Comparison of ENCODE assay signal across 14 cellular contexts in genomic region chr3:13019706-13020105, GRCh38. TPM values are rescaled to one million over a fixed set of nuclear protein-coding genes. Genes with fewer than 3 reads are reported as not detected.
A peak's percentile ranks its signal among the peaks of the same experiment; 100 is the strongest.
DNase-seq lines count a peak whose midpoint lies in the region; ATAC-seq and TF ChIP-seq lines count a peak whose summit lies in the region.
"Had no signal": no experiment of that assay in that cellular context is flagged by ENCODE, and none has a peak within 500 bp of the region (broad histone marks: within the 10 kb centered on the region; RNA-seq: fewer than 3 reads in every experiment).

No MANE protein-coding gene starts in this region.

- H3K4me3 Mint-ChIP-seq in glutamatergic neuron (ENCODE audit: unreplicated experiment) = peak overlapping the region; percentile 97
- H3K4me3 Mint-ChIP-seq: activated T-cell treated with anti-CD3 and anti-CD28 coated beads, Interleukin-2, amount 50 U/mL, for 72 hours had no signal

- H3K9ac ChIP-seq in NT2/D1 (ENCODE audit: insufficient read length, low read depth) = peak overlapping the region; percentile 68

- TF ChIP-seq POLR2A in gastrocnemius medialis (IDR thresholded peaks at IDR 0.05) = peak in 1 of 2 donors; percentile 15

- no peaks in the 10 kb centered on the region for H3K36me3 Mint-ChIP-seq in glutamatergic neuron (ENCODE audit: unreplicated experiment)

- in situ Hi-C loops in gastrocnemius medialis (cut with MboI; ENCODE audit: low sequenced_read_pairs in 4 of 4) = no loop called here

- DNase-seq in GM12865 (ENCODE audit: low read depth) (no peak), NT2/D1 (ENCODE audit: low read depth, low spot score) (no peak), glutamatergic neuron (no peak), gastrocnemius medialis (peak in 1 of 2 donors; percentile 35), NCI-H146 treated with DMSO at 0.1 percent for 48 hours (lab: John Stamatoyannopoulos, UW; ENCODE audit: unreplicated experiment) (no peak), NCI-H82 treated with DMSO at 0.1 percent for 48 hours (lab: John Stamatoyannopoulos, UW; ENCODE audit: unreplicated experiment) (no peak), hippocampal formation (lab: John Stamatoyannopoulos, UW) (no peak)
- DNase-seq: activated T-cell treated with anti-CD3 and anti-CD28 coated beads, Interleukin-2, amount 50 U/mL, for 72 hours; Caco-2; NCI-H524 treated with DMSO at 0.1 percent for 48 hours; stimulated activated naive CD4-positive, alpha-beta T cell had no signal

- H3K36me3 ChIP-seq in NT2/D1 (ENCODE audit: insufficient read depth, insufficient read length, low read length) = peaks cover 6% of the 10 kb centered on the region
- H3K36me3 ChIP-seq in gastrocnemius medialis = no peaks in the 10 kb centered on the region

- peak overlapping the region; percentile 32 to 81 (median 46) for H3K27ac ChIP-seq in gastrocnemius medialis

- H3K27me3 ChIP-seq in NT2/D1 (ENCODE audit: insufficient read depth, insufficient read length) (peaks cover 7% of the 10 kb centered on the region), gastrocnemius medialis (no peaks in the 10 kb centered on the region)

- ATAC-seq in gastrocnemius medialis = peak in 1 of 2 donors; percentile 13
- ATAC-seq in HG03565 (IDR thresholded peaks at IDR 0.05; ENCODE audit: unreplicated experiment) = no peak
- ATAC-seq: activated CD4-positive, CD25-positive, alpha-beta regulatory T cell treated with anti-CD3 and anti-CD28 coated beads, Interleukin-2, amount 50 U/mL, for 24 hours; activated T-cell treated with anti-CD3 and anti-CD28 coated beads, Interleukin-2, amount 50 U/mL, for 72 hours had no signal

- peaks cover 44% of the 10 kb centered on the region for H3K4me1 ChIP-seq in NT2/D1 (ENCODE audit: insufficient read depth, insufficient read length)
- H3K4me1 ChIP-seq in gastrocnemius medialis = peaks cover 36 to 70% of the 10 kb centered on the region in 2 donors
- H3K4me1 ChIP-seq: Caco-2 had no signal

- H3K9me3 ChIP-seq in NT2/D1 (ENCODE audit: insufficient read depth, low read length) (no peaks in the 10 kb centered on the region), gastrocnemius medialis (no peaks in the 10 kb centered on the region)
- H3K9me3 ChIP-seq: Caco-2 had no signal

- H3K4me1 Mint-ChIP-seq in glutamatergic neuron (ENCODE audit: low read depth, unreplicated experiment) = peaks cover 48% of the 10 kb centered on the region

- peak overlapping the region; percentile 99 for H3K27ac Mint-ChIP-seq in glutamatergic neuron (ENCODE audit: unreplicated experiment)
- H3K27ac Mint-ChIP-seq: activated T-cell treated with anti-CD3 and anti-CD28 coated beads, Interleukin-2, amount 50 U/mL, for 72 hours had no signal

- intact Hi-C loops in gastrocnemius medialis (cut with DNase I; ENCODE audit: low total_unique reads) = no loop called here

- H3K27me3 Mint-ChIP-seq in glutamatergic neuron (ENCODE audit: unreplicated experiment) = peaks cover 45% of the 10 kb centered on the region
- H3K27me3 Mint-ChIP-seq: brain had no signal

- H3K4me3 ChIP-seq in GM12865 (ENCODE audit: low read depth, low read length) (peak overlapping the region; percentile 73), NT2/D1 (ENCODE audit: insufficient read length, low read depth) (no peak overlapping the region), gastrocnemius medialis (peak overlapping the region; percentile 21 to 47 (median 38))

- TF ChIP-seq CTCF in GM12865 (IDR thresholded peaks at IDR 0.05; ENCODE audit: insufficient read depth, low read depth, low read length, missing control alignments) (no peak), glutamatergic neuron (IDR thresholded peaks at IDR 0.05; ENCODE audit: partially characterized antibody, unreplicated experiment) (no peak), gastrocnemius medialis (IDR thresholded peaks at IDR 0.05 in 4 of 5, conservative IDR thresholded peaks at IDR 0.05 in 1 of 5) (no peak)

- H3K9me3 Mint-ChIP-seq in glutamatergic neuron (ENCODE audit: unreplicated experiment) = peaks cover 47% of the 10 kb centered on the region

RNA-seq across cellular contexts. Expression of gene IQSEC1, which starts 53.5 kb away (rescaled TPM):
- 211 TPM for total RNA-seq in glutamatergic neuron (ENCODE audit: unreplicated experiment)
- total RNA-seq in gastrocnemius medialis = 10 to 100 TPM; 15.2 to 31.3 (median 28.0) TPM
